9 cellular contexts compared by ENCODE assay signal in genomic region chr22:42688241-42688913, GRCh38. TPM values are rescaled to one million over a fixed set of nuclear protein-coding genes. Genes with fewer than 3 reads are reported as not detected.
DNase-seq lines count a peak whose midpoint lies in the region; ATAC-seq and TF ChIP-seq lines count a peak whose summit lies in the region.
"Had no signal": no experiment of that assay in that cellular context is flagged by ENCODE, and none has a peak within 500 bp of the region (broad histone marks: within the 10 kb centered on the region; RNA-seq: fewer than 3 reads in every experiment).

No MANE protein-coding gene starts in this region.

- H3K27me3 ChIP-seq in osteoblast (ENCODE audit: insufficient read depth, low read length) = no peaks in the 10 kb centered on the region

- H3K79me2 ChIP-seq in osteoblast (ENCODE audit: insufficient read depth, low read length) = no peaks in the 10 kb centered on the region

- H3K4me1 ChIP-seq in osteoblast (ENCODE audit: insufficient read depth, low read length) = peaks cover 36% of the 10 kb centered on the region

- H3K4me3 Mint-ChIP-seq in activated naive CD8-positive, alpha-beta T cell treated with anti-CD3 and anti-CD28 coated beads for 36 hours = no peak overlapping the region
- H3K4me3 Mint-ChIP-seq: activated B cell treated with CpG ODN at 0.5 μM for 24 hours had no signal

- H2AFZ ChIP-seq in osteoblast (ENCODE audit: low read length) = peak overlapping the region; percentile 83

- TF ChIP-seq CTCF in foreskin fibroblast (IDR thresholded peaks at IDR 0.05; ENCODE audit: low read depth, low read length) (no peak), osteoblast (IDR thresholded peaks at IDR 0.05; ENCODE audit: extremely low read depth, low read depth, low read length) (no peak)

- H3K27ac ChIP-seq in SK-N-MC (peak overlapping the region; percentile 88), osteoblast (ENCODE audit: low read depth, low read length) (peak overlapping the region; percentile 58)

- no peaks in the 10 kb centered on the region for H3K36me3 Mint-ChIP-seq in activated naive CD8-positive, alpha-beta T cell treated with anti-CD3 and anti-CD28 coated beads for 36 hours

- H3K27me3 Mint-ChIP-seq in activated naive CD8-positive, alpha-beta T cell treated with anti-CD3 and anti-CD28 coated beads for 36 hours = no peaks in the 10 kb centered on the region
- H3K27me3 Mint-ChIP-seq: activated B cell treated with CpG ODN at 0.5 μM for 24 hours had no signal

- H4K20me1 ChIP-seq in osteoblast (ENCODE audit: insufficient read depth, low read length) = no peaks in the 10 kb centered on the region

- H3K4me3 ChIP-seq in SK-N-MC (peak overlapping the region; percentile 67), foreskin fibroblast (ENCODE audit: low read depth in 1 of 2, low read length in 2 of 2) (no peak overlapping the region), osteoblast (ENCODE audit: insufficient read depth, low read length) (no peak overlapping the region)

- DNase-seq in NCI-H524 (lab: John Stamatoyannopoulos, UW) = peak; percentile 71 to 83
- DNase-seq in NCI-H524 treated with DMSO at 0.1 percent for 48 hours (lab: John Stamatoyannopoulos, UW) = no peak
- DNase-seq in SK-N-MC (ENCODE audit: low read depth, low spot score) = peak; percentile 30
- peak; percentile 89 to 97 for DNase-seq in foreskin fibroblast
- DNase-seq in osteoblast (ENCODE audit: insufficient read length, low spot score, missing footprints) = peak; percentile 99
- DNase-seq in activated naive CD8-positive, alpha-beta T cell treated with anti-CD3 and anti-CD28 coated beads for 36 hours = no peak
- DNase-seq: activated B cell treated with CpG ODN at 0.5 μM for 24 hours had no signal

- peak overlapping the region; percentile 43 for H3K4me2 ChIP-seq in osteoblast (ENCODE audit: insufficient read depth, low read length)

- ATAC-seq in GM18909 (IDR thresholded peaks at IDR 0.05; ENCODE audit: poor library complexity, unreplicated experiment) (no peak), GM19328 (IDR thresholded peaks at IDR 0.05; ENCODE audit: unreplicated experiment) (no peak)

- H3K4me1 Mint-ChIP-seq in activated naive CD8-positive, alpha-beta T cell treated with anti-CD3 and anti-CD28 coated beads for 36 hours = no peaks in the 10 kb centered on the region

- H3K27ac Mint-ChIP-seq in activated naive CD8-positive, alpha-beta T cell treated with anti-CD3 and anti-CD28 coated beads for 36 hours = no peak overlapping the region
- H3K27ac Mint-ChIP-seq: activated B cell treated with CpG ODN at 0.5 μM for 24 hours had no signal

- H3K36me3 ChIP-seq in SK-N-MC (ENCODE audit: insufficient read depth, low read length) (no peaks in the 10 kb centered on the region), osteoblast (ENCODE audit: insufficient read depth, low read length) (no peaks in the 10 kb centered on the region)

- peak overlapping the region; percentile 58 for H3K9ac ChIP-seq in SK-N-MC (ENCODE audit: insufficient read length)

- no peaks in the 10 kb centered on the region for H3K9me3 Mint-ChIP-seq in activated naive CD8-positive, alpha-beta T cell treated with anti-CD3 and anti-CD28 coated beads for 36 hours
- H3K9me3 Mint-ChIP-seq: activated B cell treated with CpG ODN at 0.5 μM for 24 hours had no signal

- H3K9me3 ChIP-seq in SK-N-MC (ENCODE audit: low read depth, low read length) = no peaks in the 10 kb centered on the region
- H3K9me3 ChIP-seq in osteoblast (ENCODE audit: low read depth, low read length) = no peaks in the 10 kb centered on the region

RNA-seq across cellular contexts. Expression of gene A4GALT, which starts 32.3 kb away (rescaled TPM):
- 19.9 and 24.2 TPM in 2 replicates for total RNA-seq in osteoblast
- total RNA-seq in activated naive CD8-positive, alpha-beta T cell treated with anti-CD3 and anti-CD28 coated beads for 36 hours = under 1 TPM in 1 of 2 experiments, not detected in 1; 0.08 TPM

RNA-seq across cellular contexts. Expression of gene CYB5R3, which starts 39.2 kb away (rescaled TPM):
- total RNA-seq in osteoblast = 84.3 and 86.9 TPM in 2 replicates
- total RNA-seq in activated naive CD8-positive, alpha-beta T cell treated with anti-CD3 and anti-CD28 coated beads for 36 hours = 10 to 100 TPM; 62.7 to 64.3 TPM

RNA-seq across cellular contexts. Expression of gene ATP5MGL, which starts 48.0 kb away (rescaled TPM):
- total RNA-seq in osteoblast = 0.72 and 1.2 TPM in 2 replicates
- total RNA-seq in activated naive CD8-positive, alpha-beta T cell treated with anti-CD3 and anti-CD28 coated beads for 36 hours = under 1 TPM; 0.37 to 0.56 TPM

Comparison
In these comparisons a context has a peak if more than half of its experiments do, and no peak if none do; other contexts are left out.
1. DNase-seq: peak in NCI-H524 (2 of 2), SK-N-MC (single experiment), foreskin fibroblast (2 of 2) and osteoblast (single experiment); none in NCI-H524 treated with DMSO at 0.1 percent for 48 hours (single experiment) and activated naive CD8-positive, alpha-beta T cell treated with anti-CD3 and anti-CD28 coated beads for 36 hours (single experiment).
2. RNA of gene A4GALT, which starts 32.3 kb away (total RNA-seq): 19.9 to 24.2 TPM in osteoblast; 0.08 TPM in activated naive CD8-positive, alpha-beta T cell treated with anti-CD3 and anti-CD28 coated beads for 36 hours; every median in the first group is over 10 times any median in the second.